In genomic region chr13:45120967-45121366, GRCh38 we compare ENCODE assay signal across 7 cellular contexts. TPM values are rescaled to one million over a fixed set of nuclear protein-coding genes. Genes with fewer than 3 reads are reported as not detected.
DNase-seq lines count a peak whose midpoint lies in the region; ATAC-seq and TF ChIP-seq lines count a peak whose summit lies in the region.

No MANE protein-coding gene starts in this region.

- no peaks in the 10 kb centered on the region for H3K36me3 ChIP-seq in HAP-1 (replicated peaks)
- no peaks in the 10 kb centered on the region for H3K36me3 ChIP-seq in iPS-20b (ENCODE audit: insufficient read depth, low read depth, low read length)
- H3K36me3 ChIP-seq in thyroid gland, result no peaks in the 10 kb centered on the region

- H3K27me3 ChIP-seq in HAP-1 (ENCODE audit: low read depth) (no peaks in the 10 kb centered on the region), iPS-20b (ENCODE audit: insufficient read depth, low read length) (no peaks in the 10 kb centered on the region), thyroid gland (no peaks in the 10 kb centered on the region)

- TF ChIP-seq CTCF in VCaP (conservative IDR thresholded peaks at IDR 0.05) (no peak), thyroid gland (IDR thresholded peaks at IDR 0.05) (no peak)

- peak overlapping the region; percentile 95 for H3K9ac ChIP-seq in iPS-20b (ENCODE audit: low read depth, low read length)

- in situ Hi-C loops in HAP-1 (cut with MboI; ENCODE audit: low sequenced_read_pairs), result no loop called here

- 1% methylated on average over 7 of the region's 7 CpGs for WGBS in thyroid gland, 2 donors

- H3K27ac ChIP-seq in VCaP (peak overlapping the region; percentile 82), iPS-20b (ENCODE audit: low read length) (peak overlapping the region; percentile 69), thyroid gland (peak overlapping the region in 2 of 3 donors; percentile 71 to 74)

- DNase-seq in HAP-1 (ENCODE audit: low spot score in 2 of 2) (no peak), thyroid gland (no peak), GDM1 (lab: John Stamatoyannopoulos, UW) (no peak), HPDE6-E6E7 (ENCODE audit: extremely low spot score) (no peak)

- TF ChIP-seq POLR2A in thyroid gland (IDR thresholded peaks at IDR 0.05), result no peak

- H3K9me3 ChIP-seq in HAP-1 (no peaks in the 10 kb centered on the region), iPS-20b (ENCODE audit: insufficient read depth, low read depth, low read length) (no peaks in the 10 kb centered on the region), thyroid gland (no peaks in the 10 kb centered on the region)

- ATAC-seq in GM19452 (IDR thresholded peaks at IDR 0.05; ENCODE audit: unreplicated experiment), result no peak

- H3K4me1 ChIP-seq in HAP-1 (peaks cover 21% of the 10 kb centered on the region), iPS-20b (ENCODE audit: insufficient read depth, low read length) (0 out of 2 replicates have a peak, but pooled peaks cover 5% of the 10 kb centered on the region), thyroid gland (peaks cover 9 to 11% of the 10 kb centered on the region in 2 donors)

- intact Hi-C loops in thyroid gland (cut with DNase I), result no loop called here

- H3K4me3 ChIP-seq in HAP-1 (peak overlapping the region; percentile 72), iPS-20b (ENCODE audit: low read length) (peak overlapping the region; percentile 99), thyroid gland (replicated peaks in 1 of 3) (peak overlapping the region; percentile 64 to 75 (median 75))

RNA-seq across cellular contexts. Expression of gene GTF2F2, which starts 0.7 kb away (rescaled TPM):
- total RNA-seq in thyroid gland, result 10 to 100 TPM; 15.3 to 22.7 (median 19.6) TPM
